ENCODE assay signal across 25 cellular contexts in the genomic region with DNA sequence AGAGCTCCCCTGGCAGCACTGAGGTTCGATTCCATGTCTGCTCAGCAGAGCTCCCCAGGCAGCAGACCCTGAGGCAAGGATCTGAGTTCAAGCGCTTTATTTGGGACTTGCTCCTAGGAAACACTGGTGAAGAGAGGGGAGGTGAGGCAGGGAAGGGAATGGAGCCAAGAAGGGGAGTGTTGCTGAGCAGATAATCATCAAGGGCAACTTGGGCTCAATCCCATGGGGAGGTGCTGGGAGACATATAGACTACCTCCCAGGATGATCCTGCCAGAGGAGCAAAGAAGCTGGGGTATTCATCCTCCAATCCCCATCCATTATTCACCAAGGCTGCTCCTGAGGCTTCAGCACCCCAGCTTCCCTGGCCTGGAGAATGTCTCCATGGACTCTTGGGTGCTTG. TPM values are rescaled to one million over a fixed set of nuclear protein-coding genes. Genes with fewer than 3 reads are reported as not detected.
DNase-seq lines count a peak whose midpoint lies in the region; ATAC-seq and TF ChIP-seq lines count a peak whose summit lies in the region.
"Had no signal": no experiment of that assay in that cellular context is flagged by ENCODE, and none has a peak within 500 bp of the region (broad histone marks: within the 10 kb centered on the region; RNA-seq: fewer than 3 reads in every experiment).

No MANE protein-coding gene starts in this region.

- no peaks in the 10 kb centered on the region for H3K36me3 ChIP-seq in HEK293 (ENCODE audit: control insufficient read depth in 2 of 2, insufficient read depth in 1 of 2, low read length in 2 of 2)
- no peaks in the 10 kb centered on the region for H3K36me3 ChIP-seq in neuronal stem cell (replicated peaks in 1 of 2; ENCODE audit: control insufficient read depth in 2 of 2, insufficient read depth in 2 of 2, low read length in 2 of 2)
- H3K36me3 ChIP-seq: BE2C, BLaER1 had no signal

- H3K27me3 ChIP-seq in neuronal stem cell (ENCODE audit: control insufficient read depth in 3 of 3, insufficient read depth in 3 of 3, low read depth in 1 of 3, low read length in 3 of 3), result peaks cover 0 to 15% (median 2%) of the 10 kb centered on the region in 3 experiments
- H3K27me3 ChIP-seq: BE2C, BLaER1 had no signal

- POLR2A ChIA-PET in HEK293 (lab: Yijun Ruan, JAX), result no interaction called here

- peak overlapping the region; percentile 4 for H2BK15ac ChIP-seq in neuronal stem cell (ENCODE audit: low read length)

- no peak overlapping the region for H3K4ac ChIP-seq in neuronal stem cell (ENCODE audit: low read length)

- H3K9ac ChIP-seq in neuronal stem cell (ENCODE audit: low read depth, low read length, poor library complexity), result no peak overlapping the region
- H3K9ac ChIP-seq: BLaER1 had no signal

- ATAC-seq in HG02678 (IDR thresholded peaks at IDR 0.05; ENCODE audit: unreplicated experiment), result no peak
- ATAC-seq: A549, GM12878 had no signal

- H2AFZ ChIP-seq in neuronal stem cell (ENCODE audit: low read length), result no peak overlapping the region

- WGBS in neuronal stem cell (ENCODE audit: extremely low coverage in 2 of 2, insufficient read length in 2 of 2, insufficient replicate concordance in 1 of 2), 2 donors, result no CpG with 5 or more reads among the region's 2 CpGs

- H2BK120ac ChIP-seq in neuronal stem cell (ENCODE audit: low read depth, low read length), result no peak overlapping the region

- H3K4me2 ChIP-seq in neuronal stem cell (ENCODE audit: insufficient read depth, low read length, poor library complexity, severe bottlenecking), result no peak overlapping the region
- H3K4me2 ChIP-seq: A549, BLaER1 had no signal

- no peak overlapping the region for H3K23ac ChIP-seq in neuronal stem cell (ENCODE audit: low read depth, low read length, poor library complexity)

- H3K4me3 ChIP-seq in HEK293 (ENCODE audit: low read depth, low read length), result no peak overlapping the region
- no peak overlapping the region for H3K4me3 ChIP-seq in neuronal stem cell (ENCODE audit: low read length in 2 of 2)
- H3K4me3 ChIP-seq: A549, BLaER1, GM12878 had no signal

- CTCF ChIA-PET in HEK293 (lab: Yijun Ruan, JAX), result no interaction called here

- DNase-seq in neuronal stem cell (ENCODE audit: low spot score) (no peak), Ammon's horn (ENCODE audit: low spot score) (no peak), LoVo (ENCODE audit: low spot score) (no peak)
- DNase-seq: AML-193; BE2C; C1 segment of cervical spinal cord; CD4-positive, alpha-beta memory T cell; CD4-positive, CD25-positive, alpha-beta regulatory T cell; CD8-positive, alpha-beta memory T cell; COR-L47; DMS 273 treated with DMSO at 0.1 percent for 48 hours; DMS153; DMS53; DMS79; DND-41; EL; GDM1 had no signal

- peak overlapping the region; percentile 58 for H3K18ac ChIP-seq in neuronal stem cell (ENCODE audit: low read length)

- H3K14ac ChIP-seq in neuronal stem cell (ENCODE audit: low read length), result no peak overlapping the region

- no peaks in the 10 kb centered on the region for H3K9me3 ChIP-seq in HEK293 (ENCODE audit: control insufficient read depth, insufficient read depth, low read depth, low read length)
- H3K9me3 ChIP-seq in neuronal stem cell (replicated peaks in 1 of 2; ENCODE audit: control insufficient read depth in 2 of 2, insufficient read depth in 1 of 2, low read depth in 1 of 2, low read length in 2 of 2), result no peaks in the 10 kb centered on the region
- H3K9me3 ChIP-seq: A549, BE2C, BLaER1 had no signal

- no peaks in the 10 kb centered on the region for H3K79me1 ChIP-seq in neuronal stem cell (ENCODE audit: low read depth, low read length)

- H2BK12ac ChIP-seq in neuronal stem cell (ENCODE audit: low read length), result no peak overlapping the region

- H3K27ac ChIP-seq in HEK293 (ENCODE audit: extremely low read depth, low read depth, low read length) (no peak overlapping the region), cingulate gyrus (ENCODE audit: low read depth, low read length) (peak overlapping the region; percentile 72), neuronal stem cell (replicated peaks; ENCODE audit: low read length) (no peak overlapping the region)
- H3K27ac ChIP-seq: 22Rv1, A549, BLaER1 had no signal

- no peak overlapping the region for H2BK5ac ChIP-seq in neuronal stem cell (ENCODE audit: low read length)

- peak overlapping the region; percentile 40 for H2AK5ac ChIP-seq in neuronal stem cell (ENCODE audit: low read depth, low read length)

- H4K8ac ChIP-seq in neuronal stem cell (ENCODE audit: low read depth, low read length), result no peak overlapping the region

- no peaks in the 10 kb centered on the region for H3K4me1 ChIP-seq in HEK293 (ENCODE audit: control insufficient read depth, insufficient read depth, low read length)
- H3K4me1 ChIP-seq in neuronal stem cell (ENCODE audit: control insufficient read depth in 2 of 2, insufficient read depth in 1 of 2, low read depth in 1 of 2, low read length in 2 of 2), result peaks cover 0 to 32% of the 10 kb centered on the region in 2 donors
- H3K4me1 ChIP-seq: A549, BE2C had no signal

- H4K91ac ChIP-seq in neuronal stem cell (ENCODE audit: low read depth, low read length, poor library complexity), result no peak overlapping the region

- no peak for TF ChIP-seq CTCF in HEK293 (tag by site-specific recombination; IDR thresholded peaks at IDR 0.05)

TF ChIP-seq in HEK293, 187 proteins besides CTCF, POLR2A, EP300 and RAD21:
- TF ChIP-seq, protein P1, sequence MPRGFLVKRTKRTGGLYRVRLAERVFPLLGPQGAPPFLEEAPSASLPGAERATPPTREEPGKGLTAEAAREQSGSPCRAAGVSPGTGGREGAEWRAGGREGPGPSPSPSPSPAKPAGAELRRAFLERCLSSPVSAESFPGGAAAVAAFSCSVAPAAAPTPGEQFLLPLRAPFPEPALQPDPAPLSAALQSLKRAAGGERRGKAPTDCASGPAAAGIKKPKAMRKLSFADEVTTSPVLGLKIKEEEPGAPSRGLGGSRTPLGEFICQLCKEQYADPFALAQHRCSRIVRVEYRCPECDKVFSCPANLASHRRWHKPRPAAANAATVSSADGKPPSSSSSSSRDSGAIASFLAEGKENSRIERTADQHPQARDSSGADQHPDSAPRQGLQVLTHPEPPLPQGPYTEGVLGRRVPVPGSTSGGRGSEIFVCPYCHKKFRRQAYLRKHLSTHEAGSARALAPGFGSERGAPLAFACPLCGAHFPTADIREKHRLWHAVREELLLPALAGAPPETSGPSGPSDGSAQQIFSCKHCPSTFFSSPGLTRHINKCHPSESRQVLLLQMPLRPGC (tag by site-specific recombination; IDR thresholded peaks at IDR 0.05), result no peak
- TF ChIP-seq, protein P2, sequence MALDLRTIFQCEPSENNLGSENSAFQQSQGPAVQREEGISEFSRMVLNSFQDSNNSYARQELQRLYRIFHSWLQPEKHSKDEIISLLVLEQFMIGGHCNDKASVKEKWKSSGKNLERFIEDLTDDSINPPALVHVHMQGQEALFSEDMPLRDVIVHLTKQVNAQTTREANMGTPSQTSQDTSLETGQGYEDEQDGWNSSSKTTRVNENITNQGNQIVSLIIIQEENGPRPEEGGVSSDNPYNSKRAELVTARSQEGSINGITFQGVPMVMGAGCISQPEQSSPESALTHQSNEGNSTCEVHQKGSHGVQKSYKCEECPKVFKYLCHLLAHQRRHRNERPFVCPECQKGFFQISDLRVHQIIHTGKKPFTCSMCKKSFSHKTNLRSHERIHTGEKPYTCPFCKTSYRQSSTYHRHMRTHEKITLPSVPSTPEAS (tag by site-specific recombination; IDR thresholded peaks at IDR 0.05), result no peak
- TF ChIP-seq ZNF366 (tag by site-specific recombination; conservative IDR thresholded peaks at IDR 0.05) (no peak), ZBTB1 (tag by site-specific recombination; IDR thresholded peaks at IDR 0.05) (no peak), GLIS1 (tag by site-specific recombination; IDR thresholded peaks at IDR 0.05) (peak; percentile 67), ZNF501 (tag by site-specific recombination; IDR thresholded peaks at IDR 0.05) (no peak), ZNF341 (tag by site-specific recombination; IDR thresholded peaks at IDR 0.05; ENCODE audit: low read depth) (peak; percentile 58), ZBTB17 (tag by site-specific recombination; IDR thresholded peaks at IDR 0.05) (peak; percentile 11; the same call in 1 of the 2 replicates), GLI4 (tag by site-specific recombination; IDR thresholded peaks at IDR 0.05) (no peak), GLI2 (tag by site-specific recombination; IDR thresholded peaks at IDR 0.05; ENCODE audit: borderline replicate concordance, low read depth) (no peak), ZNF549 (tag by site-specific recombination; IDR thresholded peaks at IDR 0.05) (no peak), ZNF394 (tag by site-specific recombination; IDR thresholded peaks at IDR 0.05; ENCODE audit: borderline replicate concordance) (no peak)

RNA-seq across cellular contexts. Expression of a gene that starts 47.0 kb away (rescaled TPM):
- polyA plus RNA-seq in neuronal stem cell (2013, experiment 1 of 2), result 1.2 TPM
- 1.1 TPM for polyA plus RNA-seq in neuronal stem cell (2013, experiment 2 of 2)
- polyA plus RNA-seq: A549; CD14-positive monocyte; CD4-positive, alpha-beta memory T cell; CD4-positive, CD25-positive, alpha-beta regulatory T cell; CD8-positive, alpha-beta memory T cell; GM12878 had no signal
